22 cellular contexts compared by ENCODE assay signal in genomic region chr12:50041962-50042361, GRCh38.
"Had no signal": no experiment of that assay in that cellular context is flagged by ENCODE, and none has a peak within 500 bp of the region (broad histone marks: within the 10 kb centered on the region; RNA-seq: fewer than 3 reads in every experiment).

No MANE protein-coding gene starts in this region.

- H3K27ac ChIP-seq: brain microvascular endothelial cell, cardiac muscle cell, Peyer's patch, SJCRH30 had no signal

- H3K27me3 ChIP-seq: brain microvascular endothelial cell, cardiac muscle cell, MG63, Peyer's patch had no signal

- H3K9ac ChIP-seq: SK-N-SH had no signal

- DNase-seq: activated CD4-positive, alpha-beta memory T cell treated with anti-CD3 and anti-CD28 coated beads, Interleukin-2, amount 10 ng/mL, durations not matched to agents 7 days and 5 days; activated CD8-positive, alpha-beta memory T cell treated with anti-CD3 and anti-CD28 coated beads, Interleukin-2, amount 50 U/mL, for 4 hours; activated gamma-delta T cell treated with Interleukin-2 at 50 U/mL for 16 hours; activated naive CD4-positive, alpha-beta T cell treated with anti-CD3 and anti-CD28 coated beads, Interleukin-2, amount 10 ng/mL, durations not matched to agents 7 days and 5 days; activated naive CD8-positive, alpha-beta T cell treated with anti-CD3 and anti-CD28 coated beads for 36 hours; brain microvascular endothelial cell; MG63; NCI-H1092 treated with DMSO at 0.1 percent for 48 hours; NCI-H1417 treated with DMSO at 0.1 percent for 48 hours; NCI-H1694; NCI-H2029; NCI-H2107; NCI-H2171 treated with DMSO at 0.1 percent for 48 hours; NCI-H226; NCI-H69; NK-92 treated with Interleukin-12 subunit alpha and Interleukin-12 subunit beta, amount 100 ng/mL, for 24 hours; Right ventricle myocardium superior; SJCRH30; SK-N-SH; T-helper 1 cell had no signal

- H3K4me2 ChIP-seq: SK-N-SH had no signal

- H3K36me3 ChIP-seq: brain microvascular endothelial cell, cardiac muscle cell, MG63, Peyer's patch, SJCRH30 had no signal

- H3K4me1 ChIP-seq: Peyer's patch had no signal

- H3K9me3 ChIP-seq: MG63, Peyer's patch, SJCRH30, SK-N-SH had no signal

- H3K4me3 ChIP-seq: cardiac muscle cell, MG63, Peyer's patch, SJCRH30 had no signal
